Comparison of ENCODE assay signal across 8 cellular contexts in genomic region chr17:57294629-57295501, GRCh38. TPM values are rescaled to one million over a fixed set of nuclear protein-coding genes. Genes with fewer than 3 reads are reported as not detected.
DNase-seq lines count a peak whose midpoint lies in the region; ATAC-seq and TF ChIP-seq lines count a peak whose summit lies in the region.

No MANE protein-coding gene starts in this region.

- H3K4me1 ChIP-seq in upper lobe of right lung, result no peaks in the 10 kb centered on the region

- H3K4me3 Mint-ChIP-seq in T-cell, result peak overlapping the region in 2 of 3 donors; percentile 44 to 46

- intact Hi-C loops in upper lobe of right lung (cut with DNase I), result no loop called here

- H3K36me3 ChIP-seq in upper lobe of right lung, result no peaks in the 10 kb centered on the region

- H3K27ac Mint-ChIP-seq in T-cell, result peak overlapping the region; percentile 72 to 74

- H3K9me3 Mint-ChIP-seq in T-cell, result no peaks in the 10 kb centered on the region

- peaks cover 32 to 44% (median 44%) of the 10 kb centered on the region in 3 donors for H3K4me1 Mint-ChIP-seq in T-cell

- H3K27ac ChIP-seq in upper lobe of right lung, result no peak overlapping the region

- no peaks in the 10 kb centered on the region for H3K9me3 ChIP-seq in upper lobe of right lung

- H3K27me3 Mint-ChIP-seq in T-cell, result no peaks in the 10 kb centered on the region

- H3K4me3 ChIP-seq in epithelial cell of esophagus (ENCODE audit: low read length) (no peak overlapping the region), upper lobe of right lung (no peak overlapping the region)

- TF ChIP-seq CTCF in epithelial cell of esophagus (IDR thresholded peaks at IDR 0.05; ENCODE audit: insufficient read depth, low read depth, low read length, missing control alignments) (no peak), upper lobe of right lung (IDR thresholded peaks at IDR 0.05) (no peak)

- peaks cover 53% of the 10 kb centered on the region for H3K36me3 Mint-ChIP-seq in T-cell

- CTCF ChIA-PET in T-cell (lab: Charles Lee), result interaction anchor here (0.6 kb wide), 2 partner anchors 432 to 598 kb away, joined by 3 read pairs; no protein-coding TSS in a partner anchor

- no peaks in the 10 kb centered on the region for H3K27me3 ChIP-seq in upper lobe of right lung

- peak; percentile 55 for DNase-seq in activated gamma-delta T cell treated with Interleukin-2 at 50 U/mL for 16 hours
- no peak for DNase-seq in activated gamma-delta T cell (lab: John Stamatoyannopoulos, UW)
- DNase-seq in T-cell, result peak in 14 of 34 experiments; percentile 2 to 54 (median 9)
- peak; percentile 15 for DNase-seq in epithelial cell of esophagus (ENCODE audit: low read depth)
- DNase-seq in stimulated activated CD8-positive, alpha-beta memory T cell treated with anti-CD3 and anti-CD28 coated beads, Interleukin-12 subunit alpha, Interleukin-12 subunit beta, amount 100 ng/mL, for 1 hour (ENCODE audit: low read depth), result peak; percentile 12
- DNase-seq in upper lobe of right lung, result no peak
- DNase-seq in 8988T, result no peak

- POLR2A ChIA-PET in T-cell (lab: Charles Lee), result interaction anchor here in 1 of 2 donors (0.6 kb wide), 2 partner anchors 34 to 37 kb away, joined by 3 to 6 read pairs; no protein-coding TSS in a partner anchor

- peak; percentile 92 to 100 (median 98) for ATAC-seq in T-cell (replicated peaks in 1 of 4)
- ATAC-seq in upper lobe of right lung, result no peak
- no peak for ATAC-seq in HG03520 (IDR thresholded peaks at IDR 0.05; ENCODE audit: unreplicated experiment)

RNA-seq across cellular contexts. Expression of gene MSI2, which starts 38.5 kb away (rescaled TPM):
- total RNA-seq in T-cell (100 to 1,000 TPM in 4 of 5 donors, 10 to 100 TPM in 1; 98.6 to 148 (median 113) TPM), upper lobe of right lung (31.3 TPM)

Comparison
In these comparisons a context has a peak if more than half of its experiments do, and no peak if none do; other contexts are left out.
1. DNase-seq: peak in activated gamma-delta T cell treated with Interleukin-2 at 50 U/mL for 16 hours (single experiment), epithelial cell of esophagus (single experiment) and stimulated activated CD8-positive, alpha-beta memory T cell treated with anti-CD3 and anti-CD28 coated beads, Interleukin-12 subunit alpha, Interleukin-12 subunit beta, amount 100 ng/mL, for 1 hour (single experiment); none in activated gamma-delta T cell (single experiment), upper lobe of right lung (single experiment) and 8988T (single experiment).
2. ATAC-seq: peak in T-cell (4 of 4); none in upper lobe of right lung (single experiment) and HG03520 (single experiment).